ENCODE assay signal across 3 cellular contexts in the genomic region with DNA sequence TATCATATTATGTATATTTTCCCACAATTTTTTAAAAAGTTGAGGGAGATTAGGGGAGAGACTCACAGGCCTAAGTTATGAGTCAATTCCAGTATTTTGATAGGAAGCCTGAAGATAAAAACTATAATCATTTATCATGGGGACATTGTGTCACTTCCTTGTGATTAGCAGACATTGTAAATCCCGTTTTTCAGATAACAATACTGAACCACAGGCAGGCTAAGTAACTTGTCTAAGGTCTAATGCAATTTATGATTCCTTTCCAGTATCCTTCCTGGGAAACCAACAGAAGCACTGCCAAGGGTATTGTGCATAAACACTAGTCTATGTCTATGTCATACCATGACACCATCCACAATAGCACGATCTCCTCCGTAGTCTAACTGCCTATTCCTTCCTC.
TF ChIP-seq lines count a peak whose summit lies in the region.

No MANE protein-coding gene starts in this region.

TF ChIP-seq in SK-N-SH treated with all-trans-retinoic acid at 6 μM for 48 hours, 23 proteins besides CTCF, POLR2A, EP300 and RAD21 (continued from another document and continues in another):
- TF ChIP-seq, protein P1, sequence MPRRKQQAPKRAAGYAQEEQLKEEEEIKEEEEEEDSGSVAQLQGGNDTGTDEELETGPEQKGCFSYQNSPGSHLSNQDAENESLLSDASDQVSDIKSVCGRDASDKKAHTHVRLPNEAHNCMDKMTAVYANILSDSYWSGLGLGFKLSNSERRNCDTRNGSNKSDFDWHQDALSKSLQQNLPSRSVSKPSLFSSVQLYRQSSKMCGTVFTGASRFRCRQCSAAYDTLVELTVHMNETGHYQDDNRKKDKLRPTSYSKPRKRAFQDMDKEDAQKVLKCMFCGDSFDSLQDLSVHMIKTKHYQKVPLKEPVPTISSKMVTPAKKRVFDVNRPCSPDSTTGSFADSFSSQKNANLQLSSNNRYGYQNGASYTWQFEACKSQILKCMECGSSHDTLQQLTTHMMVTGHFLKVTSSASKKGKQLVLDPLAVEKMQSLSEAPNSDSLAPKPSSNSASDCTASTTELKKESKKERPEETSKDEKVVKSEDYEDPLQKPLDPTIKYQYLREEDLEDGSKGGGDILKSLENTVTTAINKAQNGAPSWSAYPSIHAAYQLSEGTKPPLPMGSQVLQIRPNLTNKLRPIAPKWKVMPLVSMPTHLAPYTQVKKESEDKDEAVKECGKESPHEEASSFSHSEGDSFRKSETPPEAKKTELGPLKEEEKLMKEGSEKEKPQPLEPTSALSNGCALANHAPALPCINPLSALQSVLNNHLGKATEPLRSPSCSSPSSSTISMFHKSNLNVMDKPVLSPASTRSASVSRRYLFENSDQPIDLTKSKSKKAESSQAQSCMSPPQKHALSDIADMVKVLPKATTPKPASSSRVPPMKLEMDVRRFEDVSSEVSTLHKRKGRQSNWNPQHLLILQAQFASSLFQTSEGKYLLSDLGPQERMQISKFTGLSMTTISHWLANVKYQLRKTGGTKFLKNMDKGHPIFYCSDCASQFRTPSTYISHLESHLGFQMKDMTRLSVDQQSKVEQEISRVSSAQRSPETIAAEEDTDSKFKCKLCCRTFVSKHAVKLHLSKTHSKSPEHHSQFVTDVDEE (CRISPR knock-in tag; IDR thresholded peaks at IDR 0.05), result no peak
- TF ChIP-seq PPARA (CRISPR knock-in tag; IDR thresholded peaks at IDR 0.05; ENCODE audit: borderline replicate concordance), result no peak
- no peak for TF ChIP-seq CSDC2 (CRISPR knock-in tag; IDR thresholded peaks at IDR 0.05)
- TF ChIP-seq, protein P2, sequence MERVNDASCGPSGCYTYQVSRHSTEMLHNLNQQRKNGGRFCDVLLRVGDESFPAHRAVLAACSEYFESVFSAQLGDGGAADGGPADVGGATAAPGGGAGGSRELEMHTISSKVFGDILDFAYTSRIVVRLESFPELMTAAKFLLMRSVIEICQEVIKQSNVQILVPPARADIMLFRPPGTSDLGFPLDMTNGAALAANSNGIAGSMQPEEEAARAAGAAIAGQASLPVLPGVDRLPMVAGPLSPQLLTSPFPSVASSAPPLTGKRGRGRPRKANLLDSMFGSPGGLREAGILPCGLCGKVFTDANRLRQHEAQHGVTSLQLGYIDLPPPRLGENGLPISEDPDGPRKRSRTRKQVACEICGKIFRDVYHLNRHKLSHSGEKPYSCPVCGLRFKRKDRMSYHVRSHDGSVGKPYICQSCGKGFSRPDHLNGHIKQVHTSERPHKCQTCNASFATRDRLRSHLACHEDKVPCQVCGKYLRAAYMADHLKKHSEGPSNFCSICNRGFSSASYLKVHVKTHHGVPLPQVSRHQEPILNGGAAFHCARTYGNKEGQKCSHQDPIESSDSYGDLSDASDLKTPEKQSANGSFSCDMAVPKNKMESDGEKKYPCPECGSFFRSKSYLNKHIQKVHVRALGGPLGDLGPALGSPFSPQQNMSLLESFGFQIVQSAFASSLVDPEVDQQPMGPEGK (CRISPR knock-in tag; IDR thresholded peaks at IDR 0.05; ENCODE audit: borderline replicate concordance), result no peak
- no peak for TF ChIP-seq OSR1 (CRISPR knock-in tag; IDR thresholded peaks at IDR 0.05)
- TF ChIP-seq ISL1 (CRISPR knock-in tag; IDR thresholded peaks at IDR 0.05), result peak; percentile 95
- peak; percentile 35; the same call in 1 of the 2 replicates for TF ChIP-seq SNAI2 (CRISPR knock-in tag; IDR thresholded peaks at IDR 0.05)
- no peak for TF ChIP-seq RARB (CRISPR knock-in tag; IDR thresholded peaks at IDR 0.05)
- no peak for TF ChIP-seq TOX (CRISPR knock-in tag; IDR thresholded peaks at IDR 0.05; ENCODE audit: borderline replicate concordance)
- no peak for TF ChIP-seq BACH2 (CRISPR knock-in tag; IDR thresholded peaks at IDR 0.05; ENCODE audit: borderline replicate concordance)
- no peak for TF ChIP-seq ZFP30 (CRISPR knock-in tag; IDR thresholded peaks at IDR 0.05)
- no peak for TF ChIP-seq ZNF565 (CRISPR knock-in tag; conservative IDR thresholded peaks at IDR 0.05; ENCODE audit: low read depth)
- TF ChIP-seq, protein P3, sequence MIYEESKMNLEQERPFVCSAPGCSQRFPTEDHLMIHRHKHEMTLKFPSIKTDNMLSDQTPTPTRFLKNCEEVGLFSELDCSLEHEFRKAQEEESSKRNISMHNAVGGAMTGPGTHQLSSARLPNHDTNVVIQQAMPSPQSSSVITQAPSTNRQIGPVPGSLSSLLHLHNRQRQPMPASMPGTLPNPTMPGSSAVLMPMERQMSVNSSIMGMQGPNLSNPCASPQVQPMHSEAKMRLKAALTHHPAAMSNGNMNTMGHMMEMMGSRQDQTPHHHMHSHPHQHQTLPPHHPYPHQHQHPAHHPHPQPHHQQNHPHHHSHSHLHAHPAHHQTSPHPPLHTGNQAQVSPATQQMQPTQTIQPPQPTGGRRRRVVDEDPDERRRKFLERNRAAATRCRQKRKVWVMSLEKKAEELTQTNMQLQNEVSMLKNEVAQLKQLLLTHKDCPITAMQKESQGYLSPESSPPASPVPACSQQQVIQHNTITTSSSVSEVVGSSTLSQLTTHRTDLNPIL (CRISPR knock-in tag; IDR thresholded peaks at IDR 0.05; ENCODE audit: low read depth), result no peak

TF ChIP-seq in SK-N-SH, 30 proteins besides CTCF, POLR2A, EP300 and RAD21 (continued from another document):
- TF ChIP-seq, protein P4, sequence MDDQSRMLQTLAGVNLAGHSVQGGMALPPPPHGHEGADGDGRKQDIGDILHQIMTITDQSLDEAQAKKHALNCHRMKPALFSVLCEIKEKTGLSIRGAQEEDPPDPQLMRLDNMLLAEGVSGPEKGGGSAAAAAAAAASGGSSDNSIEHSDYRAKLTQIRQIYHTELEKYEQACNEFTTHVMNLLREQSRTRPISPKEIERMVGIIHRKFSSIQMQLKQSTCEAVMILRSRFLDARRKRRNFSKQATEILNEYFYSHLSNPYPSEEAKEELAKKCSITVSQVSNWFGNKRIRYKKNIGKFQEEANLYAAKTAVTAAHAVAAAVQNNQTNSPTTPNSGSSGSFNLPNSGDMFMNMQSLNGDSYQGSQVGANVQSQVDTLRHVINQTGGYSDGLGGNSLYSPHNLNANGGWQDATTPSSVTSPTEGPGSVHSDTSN (IDR thresholded peaks at IDR 0.05), result no peak
- TF ChIP-seq RXRA (IDR thresholded peaks at IDR 0.05; ENCODE audit: borderline replicate concordance, low read depth), result no peak
- TF ChIP-seq, protein P5, sequence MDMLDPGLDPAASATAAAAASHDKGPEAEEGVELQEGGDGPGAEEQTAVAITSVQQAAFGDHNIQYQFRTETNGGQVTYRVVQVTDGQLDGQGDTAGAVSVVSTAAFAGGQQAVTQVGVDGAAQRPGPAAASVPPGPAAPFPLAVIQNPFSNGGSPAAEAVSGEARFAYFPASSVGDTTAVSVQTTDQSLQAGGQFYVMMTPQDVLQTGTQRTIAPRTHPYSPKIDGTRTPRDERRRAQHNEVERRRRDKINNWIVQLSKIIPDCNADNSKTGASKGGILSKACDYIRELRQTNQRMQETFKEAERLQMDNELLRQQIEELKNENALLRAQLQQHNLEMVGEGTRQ (IDR thresholded peaks at IDR 0.05; ENCODE audit: borderline replicate concordance, low read depth, low read length), result no peak
- TF ChIP-seq, protein P6, sequence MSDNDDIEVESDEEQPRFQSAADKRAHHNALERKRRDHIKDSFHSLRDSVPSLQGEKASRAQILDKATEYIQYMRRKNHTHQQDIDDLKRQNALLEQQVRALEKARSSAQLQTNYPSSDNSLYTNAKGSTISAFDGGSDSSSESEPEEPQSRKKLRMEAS (IDR thresholded peaks at IDR 0.05; ENCODE audit: low read depth), result no peak
- TF ChIP-seq TAF1 (IDR thresholded peaks at IDR 0.05; ENCODE audit: borderline replicate concordance, low read depth, low read length), result no peak
- no peak for TF ChIP-seq ELF1 (IDR thresholded peaks at IDR 0.05)
- TF ChIP-seq CHD2 (IDR thresholded peaks at IDR 0.05; ENCODE audit: low read length, partially characterized antibody), result no peak
- no peak for TF ChIP-seq POLR2AphosphoS5 (IDR thresholded peaks at IDR 0.05; ENCODE audit: low read depth, low read length)
- TF ChIP-seq NRF1 (IDR thresholded peaks at IDR 0.05; ENCODE audit: low read depth, low read length), result no peak
- no peak for TF ChIP-seq FOXJ3 (CRISPR knock-in tag; IDR thresholded peaks at IDR 0.05)
- no peak for TF ChIP-seq NFIC (IDR thresholded peaks at IDR 0.05; ENCODE audit: borderline replicate concordance)

TF ChIP-seq in endothelial cell of umbilical vein, 7 proteins besides CTCF, POLR2A, EP300 and RAD21 (continued from another document):
- TF ChIP-seq MYC (IDR thresholded peaks at IDR 0.05; ENCODE audit: low read depth, low read length) (no peak), FOS (IDR thresholded peaks at IDR 0.05; ENCODE audit: borderline replicate concordance, insufficient read depth, low read length) (peak; percentile 70)
TF ChIP-seq in endothelial cell of umbilical vein: peak in this region for 3.
